In genomic region chr20:25316506-25317190, GRCh38 we compare ENCODE assay signal across 21 cellular contexts.
DNase-seq lines count a peak whose midpoint lies in the region; ATAC-seq, FAIRE-seq and TF ChIP-seq lines count a peak whose summit lies in the region.
"Had no signal": no experiment of that assay in that cellular context is flagged by ENCODE, and none has a peak within 500 bp of the region (broad histone marks: within the 10 kb centered on the region; RNA-seq: fewer than 3 reads in every experiment).

No MANE protein-coding gene starts in this region.

- peaks cover 0 to 7% (median 0%) of the 10 kb centered on the region in 11 experiments; a peak in 2 of 22 replicates for H3K9me3 ChIP-seq in BLaER1 treated with 17β-estradiol and CSF1 and Interleukin-3, amounts not matched to agents 10 nM and 100 nM (replicated peaks in 1 of 11)
- H3K9me3 ChIP-seq in MM.1S (replicated peaks; ENCODE audit: insufficient read depth, low read length): no peaks in the 10 kb centered on the region
- no peaks in the 10 kb centered on the region for H3K9me3 ChIP-seq in kidney (ENCODE audit: control insufficient read depth in 1 of 2, low read length in 2 of 2)
- H3K9me3 ChIP-seq: HAP-1 had no signal

- peak overlapping the region in 7 of 11 experiments; percentile 40 to 84 (median 78); a peak in 7 of 22 replicates for H3K9ac ChIP-seq in BLaER1 treated with 17β-estradiol and CSF1 and Interleukin-3, amounts not matched to agents 10 nM and 100 nM
- H3K9ac ChIP-seq in MM.1S (ENCODE audit: low read length) (no peak overlapping the region), kidney (ENCODE audit: low read length in 2 of 2) (no peak overlapping the region)

- no peaks in the 10 kb centered on the region for H3K27me3 Mint-ChIP-seq in stimulated activated memory B cell treated with anti-CD40 and anti-IgM and Interleukin-4, amounts not matched to agents 10 μg/mL and 1 μg/mL and 100 μg/mL, for 72 hours
- no peaks in the 10 kb centered on the region for H3K27me3 Mint-ChIP-seq in natural killer cell treated with Interleukin-12 subunit alpha and Interleukin-12 subunit beta and Interleukin-15 and Interleukin-18, amount 100 ng/mL, for 72 hours
- H3K27me3 Mint-ChIP-seq: activated CD8-positive, alpha-beta T cell treated with anti-CD3 and anti-CD28 coated beads for 36 hours; activated naive CD8-positive, alpha-beta T cell treated with anti-CD3 and anti-CD28 coated beads, Interleukin-2, amount 50 U/mL, for 24 hours; memory B cell had no signal

- DNase-seq in MM.1S (no peak), kidney (peak; percentile 36), GM19238 (ENCODE audit: insufficient read length, low spot score) (no peak), putamen (ENCODE audit: low spot score) (no peak)
- no peak for DNase-seq in natural killer cell treated with Interleukin-12 subunit alpha and Interleukin-12 subunit beta and Interleukin-15 and Interleukin-18, amount 100 ng/mL, for 72 hours (ENCODE audit: low spot score)
- DNase-seq: activated CD8-positive, alpha-beta T cell treated with anti-CD3 and anti-CD28 coated beads for 36 hours; activated naive CD8-positive, alpha-beta T cell treated with anti-CD3 and anti-CD28 coated beads, Interleukin-2, amount 50 U/mL, for 24 hours; dermis blood vessel endothelial cell; NCI-H2107; NCI-H526 treated with DMSO at 0.1 percent for 48 hours; OCI-M1; stimulated activated CD4-positive, alpha-beta T cell treated with anti-CD3 and anti-CD28 coated beads, Interleukin-4, amount 100 ng/mL, for 1 hour; WERI-Rb-1 had no signal

- no peaks in the 10 kb centered on the region for H3K27me3 ChIP-seq in BLaER1 treated with 17β-estradiol and CSF1 and Interleukin-3, amounts not matched to agents 10 nM and 100 nM
- H3K27me3 ChIP-seq in MM.1S (replicated peaks; ENCODE audit: insufficient read depth, low read length): no peaks in the 10 kb centered on the region
- H3K27me3 ChIP-seq: hepatocyte had no signal

- H3K36me3 Mint-ChIP-seq in stimulated activated memory B cell treated with anti-CD40 and anti-IgM and Interleukin-4, amounts not matched to agents 10 μg/mL and 1 μg/mL and 100 μg/mL, for 72 hours: peaks cover 38% of the 10 kb centered on the region
- no peaks in the 10 kb centered on the region for H3K36me3 Mint-ChIP-seq in natural killer cell treated with Interleukin-12 subunit alpha and Interleukin-12 subunit beta and Interleukin-15 and Interleukin-18, amount 100 ng/mL, for 72 hours

- H3K4me2 ChIP-seq in BLaER1 treated with 17β-estradiol and CSF1 and Interleukin-3, amounts not matched to agents 10 nM and 100 nM: peak overlapping the region; percentile 82 to 95 (median 89); a peak in 21 of 22 replicates
- H3K4me2 ChIP-seq in MM.1S (ENCODE audit: low read depth, low read length): no peak overlapping the region
- H3K4me2 ChIP-seq: hepatocyte had no signal

- intact Hi-C loops in kidney (cut with DNase I): no loop called here

- no peaks in the 10 kb centered on the region for H3K9me2 ChIP-seq in MM.1S (replicated peaks; ENCODE audit: insufficient read depth, low read length)

- H3K36me3 ChIP-seq in BLaER1 treated with 17β-estradiol and CSF1 and Interleukin-3, amounts not matched to agents 10 nM and 100 nM: peaks cover 19 to 54% (median 31%) of the 10 kb centered on the region in 11 experiments
- H3K36me3 ChIP-seq in MM.1S (replicated peaks; ENCODE audit: insufficient read depth, low read length) (no peaks in the 10 kb centered on the region; the same call in 1 of the 2 replicates), kidney (ENCODE audit: control insufficient read depth in 1 of 2, insufficient read depth in 2 of 2, low read length in 2 of 2) (peaks cover 7 to 15% of the 10 kb centered on the region in 2 donors)

- H3K4me3 ChIP-seq in BLaER1 treated with 17β-estradiol and CSF1 and Interleukin-3, amounts not matched to agents 10 nM and 100 nM: no peak overlapping the region; a peak in 1 of 20 replicates
- H3K4me3 ChIP-seq in MM.1S (ENCODE audit: low read length) (no peak overlapping the region), kidney (ENCODE audit: low read length in 2 of 2) (no peak overlapping the region)
- H3K4me3 ChIP-seq: HAP-1, hepatocyte had no signal

- H3K4me1 Mint-ChIP-seq in stimulated activated memory B cell treated with anti-CD40 and anti-IgM and Interleukin-4, amounts not matched to agents 10 μg/mL and 1 μg/mL and 100 μg/mL, for 72 hours: peaks cover 61% of the 10 kb centered on the region
- peaks cover 21 to 36% of the 10 kb centered on the region in 2 donors for H3K4me1 Mint-ChIP-seq in natural killer cell treated with Interleukin-12 subunit alpha and Interleukin-12 subunit beta and Interleukin-15 and Interleukin-18, amount 100 ng/mL, for 72 hours (ENCODE audit: low read depth in 2 of 2)
- H3K4me1 Mint-ChIP-seq: nephron had no signal

- no peak for FAIRE-seq in kidney (lab: Jason Lieb, UNC)

- H3K79me2 ChIP-seq in MM.1S (ENCODE audit: low read length): peaks cover 65% of the 10 kb centered on the region

- H3K4me3 Mint-ChIP-seq in stimulated activated memory B cell treated with anti-CD40 and anti-IgM and Interleukin-4, amounts not matched to agents 10 μg/mL and 1 μg/mL and 100 μg/mL, for 72 hours: no peak overlapping the region
- no peak overlapping the region for H3K4me3 Mint-ChIP-seq in natural killer cell treated with Interleukin-12 subunit alpha and Interleukin-12 subunit beta and Interleukin-15 and Interleukin-18, amount 100 ng/mL, for 72 hours
- H3K4me3 Mint-ChIP-seq: activated CD8-positive, alpha-beta T cell treated with anti-CD3 and anti-CD28 coated beads for 36 hours; activated naive CD8-positive, alpha-beta T cell treated with anti-CD3 and anti-CD28 coated beads, Interleukin-2, amount 50 U/mL, for 24 hours; activated T-helper 1 cell treated with anti-CD3 and anti-CD28 coated beads, Interleukin-12 subunit alpha, Interleukin-12 subunit beta, Interleukin-2, Interleukin-4 antibody, amounts not matched to agents 30 ng/mL and 10 ng/mL and 1 ng/mL, durations not matched to agents 14 hours and 24 hours and 36 hours; memory B cell; nephron; T-helper 1 cell treated with Interleukin-12 subunit alpha and Interleukin-12 subunit beta and Interleukin-4 antibody, amounts not matched to agents 30 μg/mL and 1 μg/mL, for 36 hours had no signal

- peaks cover 49 to 88% (median 68%) of the 10 kb centered on the region in 10 experiments for H3K4me1 ChIP-seq in BLaER1 treated with 17β-estradiol and CSF1 and Interleukin-3, amounts not matched to agents 10 nM and 100 nM
- peaks cover 58% of the 10 kb centered on the region for H3K4me1 ChIP-seq in MM.1S (ENCODE audit: low read length)
- no peaks in the 10 kb centered on the region for H3K4me1 ChIP-seq in kidney (ENCODE audit: control insufficient read depth in 1 of 2, insufficient read depth in 1 of 2, low read depth in 1 of 2, low read length in 2 of 2)
- H3K4me1 ChIP-seq: HAP-1 had no signal

- ATAC-seq in stimulated activated memory B cell treated with anti-CD40 and anti-IgM and Interleukin-4, amounts not matched to agents 10 μg/mL and 1 μg/mL and 100 μg/mL, for 72 hours: no peak
- ATAC-seq in natural killer cell treated with Interleukin-12 subunit alpha and Interleukin-12 subunit beta and Interleukin-15 and Interleukin-18, amount 100 ng/mL, for 72 hours: no peak
- ATAC-seq: activated CD8-positive, alpha-beta T cell treated with anti-CD3 and anti-CD28 coated beads for 36 hours; activated naive CD8-positive, alpha-beta T cell treated with anti-CD3 and anti-CD28 coated beads, Interleukin-2, amount 50 U/mL, for 24 hours had no signal

- peaks cover 27% of the 10 kb centered on the region for H3F3A ChIP-seq in MM.1S (ENCODE audit: insufficient read depth, low read length)

- peaks cover 0 to 9% (median 0%) of the 10 kb centered on the region in 11 experiments; a peak in 2 of 22 replicates for H4K20me1 ChIP-seq in BLaER1 treated with 17β-estradiol and CSF1 and Interleukin-3, amounts not matched to agents 10 nM and 100 nM
- no peaks in the 10 kb centered on the region for H4K20me1 ChIP-seq in MM.1S (ENCODE audit: insufficient read depth, low read length)

- no peaks in the 10 kb centered on the region for H3K9me3 Mint-ChIP-seq in stimulated activated memory B cell treated with anti-CD40 and anti-IgM and Interleukin-4, amounts not matched to agents 10 μg/mL and 1 μg/mL and 100 μg/mL, for 72 hours
- H3K9me3 Mint-ChIP-seq in natural killer cell treated with Interleukin-12 subunit alpha and Interleukin-12 subunit beta and Interleukin-15 and Interleukin-18, amount 100 ng/mL, for 72 hours: no peaks in the 10 kb centered on the region
- H3K9me3 Mint-ChIP-seq: activated CD8-positive, alpha-beta T cell treated with anti-CD3 and anti-CD28 coated beads for 36 hours; activated naive CD8-positive, alpha-beta T cell treated with anti-CD3 and anti-CD28 coated beads, Interleukin-2, amount 50 U/mL, for 24 hours; activated T-helper 1 cell treated with anti-CD3 and anti-CD28 coated beads, Interleukin-12 subunit alpha, Interleukin-12 subunit beta, Interleukin-2, Interleukin-4 antibody, amounts not matched to agents 30 ng/mL and 10 ng/mL and 1 ng/mL, durations not matched to agents 14 hours and 24 hours and 36 hours; memory B cell; nephron; T-helper 1 cell treated with Interleukin-12 subunit alpha and Interleukin-12 subunit beta and Interleukin-4 antibody, amounts not matched to agents 30 μg/mL and 1 μg/mL, for 36 hours had no signal

- H2AFZ ChIP-seq in MM.1S (ENCODE audit: low read length): no peak overlapping the region
- H2AFZ ChIP-seq: hepatocyte had no signal

- peak overlapping the region in 8 of 11 experiments; percentile 58 to 95 (median 92); a peak in 16 of 22 replicates for H3K27ac ChIP-seq in BLaER1 treated with 17β-estradiol and CSF1 and Interleukin-3, amounts not matched to agents 10 nM and 100 nM
- H3K27ac ChIP-seq in MM.1S (ENCODE audit: low read length) (peak overlapping the region; percentile 98; the same call in 1 of the 2 replicates), kidney (ENCODE audit: low read depth in 2 of 2, low read length in 2 of 2) (no peak overlapping the region)
- H3K27ac ChIP-seq: hepatocyte, WERI-Rb-1 had no signal

- TF ChIP-seq CTCF in MM.1S (IDR thresholded peaks at IDR 0.05; ENCODE audit: low read length) (no peak), kidney (IDR thresholded peaks at IDR 0.05; ENCODE audit: borderline replicate concordance, extremely low read depth, insufficient read depth) (no peak)

- H3K27ac Mint-ChIP-seq in stimulated activated memory B cell treated with anti-CD40 and anti-IgM and Interleukin-4, amounts not matched to agents 10 μg/mL and 1 μg/mL and 100 μg/mL, for 72 hours: peak overlapping the region; percentile 96
- H3K27ac Mint-ChIP-seq in natural killer cell treated with Interleukin-12 subunit alpha and Interleukin-12 subunit beta and Interleukin-15 and Interleukin-18, amount 100 ng/mL, for 72 hours: peak overlapping the region in 1 of 2 donors; percentile 44
- H3K27ac Mint-ChIP-seq: activated CD8-positive, alpha-beta T cell treated with anti-CD3 and anti-CD28 coated beads for 36 hours; activated naive CD8-positive, alpha-beta T cell treated with anti-CD3 and anti-CD28 coated beads, Interleukin-2, amount 50 U/mL, for 24 hours; activated T-helper 1 cell treated with anti-CD3 and anti-CD28 coated beads, Interleukin-12 subunit alpha, Interleukin-12 subunit beta, Interleukin-2, Interleukin-4 antibody, amounts not matched to agents 30 ng/mL and 10 ng/mL and 1 ng/mL, durations not matched to agents 14 hours and 24 hours and 36 hours; memory B cell; nephron; T-helper 1 cell treated with Interleukin-12 subunit alpha and Interleukin-12 subunit beta and Interleukin-4 antibody, amounts not matched to agents 30 μg/mL and 1 μg/mL, for 36 hours had no signal

Comparison
In these comparisons a context has a peak if more than half of its experiments do, and no peak if none do; other contexts are left out.
1. H3K27ac ChIP-seq: peak in BLaER1 treated with 17β-estradiol and CSF1 and Interleukin-3, amounts not matched to agents 10 nM and 100 nM (8 of 11) and MM.1S (single experiment); none in kidney (0 of 2).
2. H3K9ac ChIP-seq: peak in BLaER1 treated with 17β-estradiol and CSF1 and Interleukin-3, amounts not matched to agents 10 nM and 100 nM (7 of 11); none in MM.1S (single experiment) and kidney (0 of 2).